In the genomic region with DNA sequence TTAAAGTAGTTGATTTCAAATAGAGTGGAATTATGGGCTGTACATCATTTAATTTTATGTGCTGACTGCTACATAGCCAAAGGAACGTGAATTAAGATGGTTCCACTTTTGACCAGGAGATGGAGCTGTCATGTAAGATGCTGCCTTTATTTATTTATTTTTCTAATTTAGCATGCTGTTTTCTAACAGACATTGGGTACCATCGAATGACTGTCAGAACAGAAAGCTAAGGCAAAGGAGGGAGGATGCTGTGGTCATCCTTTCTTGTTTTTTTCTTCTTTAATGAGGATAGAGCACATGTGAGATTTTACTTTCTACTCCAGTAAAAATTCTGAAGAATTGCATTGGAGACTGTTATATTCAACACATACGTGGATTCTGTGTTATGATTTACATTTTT, we compare ENCODE assay signal across 7 cellular contexts. TPM values are rescaled to one million over a fixed set of nuclear protein-coding genes. Genes with fewer than 3 reads are reported as not detected.
A peak's percentile ranks its signal among the peaks of the same experiment; 100 is the strongest.
DNase-seq lines count a peak whose midpoint lies in the region; ATAC-seq and TF ChIP-seq lines count a peak whose summit lies in the region.

Gene SCN2A (plus strand): TSS at position 185 of the 400 bp plus-strand sequence. CDS start 56,410 bp downstream, outside the sequence.

- no peaks in the 10 kb centered on the region for H4K20me1 ChIP-seq in HCT116 (ENCODE audit: insufficient read depth)

- H3K4me2 ChIP-seq in HCT116 (ENCODE audit: low read length), result no peak within 1 kb of the TSS

- H3K27ac ChIP-seq in HCT116 (ENCODE audit: low read depth, low read length) (no peak within 1 kb of the TSS), upper lobe of right lung (no peak within 1 kb of the TSS)

- H3K36me3 ChIP-seq in HCT116 (ENCODE audit: control insufficient read depth in 1 of 2, insufficient read depth in 2 of 2, low read length in 2 of 2), result no peaks in the 10 kb centered on the region
- no peaks in the 10 kb centered on the region for H3K36me3 ChIP-seq in upper lobe of right lung

- no peak within 1 kb of the TSS for H3K9ac ChIP-seq in HCT116 (ENCODE audit: low read length)

- H3K4me1 ChIP-seq in HCT116 (ENCODE audit: control insufficient read depth in 1 of 2, insufficient read depth in 2 of 2, low read length in 2 of 2) (no peaks in the 10 kb centered on the region), upper lobe of right lung (no peaks in the 10 kb centered on the region)

- RAD21 ChIA-PET in HCT116 (lab: Charles Lee; ENCODE audit: low non-redundant PET in 1 of 2, low total read pairs in 2 of 2, uncharacterized antibody in 2 of 2, unreplicated experiment in 2 of 2), result interaction anchor here in 1 of 2 experiments (0.7 kb wide), 1 partner anchor 635 kb away, joined by 3 read pairs; no protein-coding TSS in a partner anchor

- TF ChIP-seq RAD21 in HCT116 (IDR thresholded peaks at IDR 0.05; ENCODE audit: low read depth), result peak; percentile 68

- H2AFZ ChIP-seq in HCT116 (ENCODE audit: low read depth, low read length, poor library complexity, severe bottlenecking), result no peak within 1 kb of the TSS

- in situ Hi-C loops in astrocyte of the spinal cord (cut with HindIII; ENCODE audit: low sequenced_read_pairs), result no loop called here

- no TSS peak for BruUV-seq in HCT116 (replicated peaks; lab: Mats Ljungman, UMichigan)

- peaks cover 5% of the 10 kb centered on the region; the same call in 1 of the 2 replicates for H3K27me3 ChIP-seq in HCT116 (ENCODE audit: insufficient read depth, low read length)
- H3K27me3 ChIP-seq in upper lobe of right lung, result no peaks in the 10 kb centered on the region

- peak; percentile 10 for DNase-seq in GM03348 (ENCODE audit: low spot score)
- peak; percentile 47 for DNase-seq in HCT116 (ENCODE audit: low read depth, low spot score)
- DNase-seq in NCI-H1694 (lab: John Stamatoyannopoulos, UW), result peak; percentile 82
- peak; percentile 63 for DNase-seq in astrocyte of the spinal cord (ENCODE audit: low read depth, low spot score)
- DNase-seq in iris pigment epithelial cell (ENCODE audit: low read depth), result peak; percentile 65
- DNase-seq in upper lobe of right lung, result no peak
- DNase-seq in activated naive CD4-positive, alpha-beta T cell (lab: John Stamatoyannopoulos, UW), result no peak

- H3K4me3 ChIP-seq in HCT116 (replicated peaks in 1 of 2; ENCODE audit: low read depth in 1 of 2, low read length in 2 of 2), result no peak within 1 kb of the TSS
- no peak within 1 kb of the TSS for H3K4me3 ChIP-seq in astrocyte of the spinal cord (ENCODE audit: low read depth, low read length)
- no peak within 1 kb of the TSS for H3K4me3 ChIP-seq in upper lobe of right lung

- CTCF ChIA-PET in HCT116 (lab: Charles Lee), result interaction anchor here (0.8 to 1.8 kb wide), 9 partner anchors 11 to 889 kb away, joined by 3 to 12 read pairs (median 6); partner anchors contain the start of genes SCN1A and SCN3A

- POLR2A ChIA-PET in HCT116 (lab: Charles Lee), result no interaction called here

- ATAC-seq in HCT116 (peak; percentile 67), upper lobe of right lung (peak; percentile 73)

- intact Hi-C loops in HCT116 (cut with micrococcal nuclease) (loop anchor here (1.0 to 5.0 kb wide), 2 partner anchors 53 to 635 kb away; no protein-coding TSS in a partner anchor), upper lobe of right lung (cut with DNase I) (no loop called here)

- no peak for TF ChIP-seq POLR2A in HCT116 (IDR thresholded peaks at IDR 0.05; ENCODE audit: borderline replicate concordance, extremely low read depth, insufficient read depth, insufficient read length)

- TF ChIP-seq CTCF in HCT116 (IDR thresholded peaks at IDR 0.05 in 2 of 3, conservative IDR thresholded peaks at IDR 0.05 in 1 of 3; ENCODE audit: borderline replicate concordance in 1 of 3, insufficient read depth in 1 of 3, low read depth in 2 of 3, low read length in 2 of 3) (peak; percentile 57 to 66 (median 66); a peak in 5 of 6 replicates), astrocyte of the spinal cord (IDR thresholded peaks at IDR 0.05; ENCODE audit: low read depth, low read length) (peak; percentile 61), upper lobe of right lung (IDR thresholded peaks at IDR 0.05) (peak; percentile 69)

- no peaks in the 10 kb centered on the region for H3K9me2 ChIP-seq in HCT116 (ENCODE audit: insufficient read depth)

- H3K79me2 ChIP-seq in HCT116 (ENCODE audit: insufficient read depth, low read length), result no peaks in the 10 kb centered on the region

- H3K9me3 ChIP-seq in HCT116 (ENCODE audit: control insufficient read depth in 1 of 2, insufficient read depth in 1 of 2, low read depth in 1 of 2, low read length in 2 of 2) (no peaks in the 10 kb centered on the region), upper lobe of right lung (no peaks in the 10 kb centered on the region)

TF ChIP-seq in HCT116, 20 proteins besides CTCF, POLR2A, EP300 and RAD21:
- TF ChIP-seq REST (IDR thresholded peaks at IDR 0.05; ENCODE audit: low read depth) (peak; percentile 17; the same call in 1 of the 2 replicates), JUND (IDR thresholded peaks at IDR 0.05) (no peak)
TF ChIP-seq in HCT116: peak in this region for 1.

RNA-seq across cellular contexts. Expression of gene SCN2A, which starts in this region (rescaled TPM):
- 0.25 TPM for total RNA-seq in HCT116 (2021; ENCODE audit: unreplicated experiment)
- polyA plus RNA-seq in HCT116 (2012), result 0.01 and 0.06 TPM in 2 replicates
- total RNA-seq in upper lobe of right lung, result 0.58 TPM

Comparison
In these comparisons a context has a peak if more than half of its experiments do, and no peak if none do; other contexts are left out.
1. Peak in DNase-seq and ATAC-seq in HCT116; RNA of the gene not detected or under 1 TPM.
2. Peak in ATAC-seq in upper lobe of right lung; RNA of the gene not detected or under 1 TPM.
3. DNase-seq: peak in GM03348 (single experiment), NCI-H1694 (single experiment), astrocyte of the spinal cord (single experiment) and iris pigment epithelial cell (single experiment); none in upper lobe of right lung (single experiment) and activated naive CD4-positive, alpha-beta T cell (0 of 4).
4. Peak in every context shown above with its lines, with median percentiles within 50 percentile points of each other: CTCF ChIP-seq.